Comparison of ENCODE assay signal across 8 cellular contexts in genomic region chr4:121951570-121952110, GRCh38. TPM values are rescaled to one million over a fixed set of nuclear protein-coding genes. Genes with fewer than 3 reads are reported as not detected.
A peak's percentile ranks its signal among the peaks of the same experiment; 100 is the strongest.
DNase-seq lines count a peak whose midpoint lies in the region; ATAC-seq, FAIRE-seq and TF ChIP-seq lines count a peak whose summit lies in the region.

Gene TRPC3, minus strand, starts transcription at chr4:121952060. Its CDS starts 380 bp downstream, at chr4:121951680.

- CTCF ChIA-PET in activated CD8-positive, alpha-beta T cell treated with anti-CD3 and anti-CD28 coated beads for 36 hours (lab: Charles Lee): interaction anchor here (1.0 to 2.1 kb wide), 4 partner anchors 17 to 627 kb away, joined by 4 to 6 read pairs (median 4); no protein-coding TSS in a partner anchor

- no peaks in the 10 kb centered on the region for H3K36me3 Mint-ChIP-seq in activated CD8-positive, alpha-beta T cell treated with anti-CD3 and anti-CD28 coated beads for 36 hours (ENCODE audit: low read depth)

- no peak for TF ChIP-seq CTCF in activated CD8-positive, alpha-beta T cell treated with anti-CD3 and anti-CD28 coated beads for 36 hours (IDR thresholded peaks at IDR 0.05)
- TF ChIP-seq CTCF in epithelial cell of esophagus (IDR thresholded peaks at IDR 0.05; ENCODE audit: insufficient read depth, low read depth, low read length, missing control alignments): no peak

- H3K4me1 ChIP-seq in muscle layer of duodenum (ENCODE audit: control insufficient read depth in 1 of 2, insufficient read depth in 2 of 2, low read length in 2 of 2): peaks cover 0 to 8% of the 10 kb centered on the region in 2 donors
- peaks cover 11% of the 10 kb centered on the region for H3K4me1 ChIP-seq in thymus (ENCODE audit: control insufficient read depth, insufficient read depth, low read length)

- H3K27me3 ChIP-seq in muscle layer of duodenum (ENCODE audit: low read depth, low read length) (no peaks in the 10 kb centered on the region), thymus (ENCODE audit: control insufficient read depth, insufficient read depth) (peaks cover 49% of the 10 kb centered on the region)

- H3K4me1 Mint-ChIP-seq in activated CD8-positive, alpha-beta T cell treated with anti-CD3 and anti-CD28 coated beads for 36 hours (ENCODE audit: low read depth): peaks cover 9% of the 10 kb centered on the region

- under 1% methylated on average over 62 of the region's 62 CpGs for WGBS in thymus

- peak within 1 kb of the TSS; percentile 86 for H3K4me3 Mint-ChIP-seq in activated CD8-positive, alpha-beta T cell treated with anti-CD3 and anti-CD28 coated beads for 36 hours

- peaks cover 38% of the 10 kb centered on the region for H3K27me3 Mint-ChIP-seq in activated CD8-positive, alpha-beta T cell treated with anti-CD3 and anti-CD28 coated beads for 36 hours

- peak; percentile 36 for ATAC-seq in GM19351 (IDR thresholded peaks at IDR 0.05; ENCODE audit: unreplicated experiment)
- ATAC-seq in activated CD8-positive, alpha-beta T cell treated with anti-CD3 and anti-CD28 coated beads for 36 hours: peak; percentile 35

- H3K36me3 ChIP-seq in muscle layer of duodenum (ENCODE audit: control insufficient read depth in 1 of 2, insufficient read depth in 2 of 2, low read length in 2 of 2) (no peaks in the 10 kb centered on the region), thymus (ENCODE audit: control insufficient read depth, insufficient read depth) (no peaks in the 10 kb centered on the region)

- H3K9me3 Mint-ChIP-seq in activated CD8-positive, alpha-beta T cell treated with anti-CD3 and anti-CD28 coated beads for 36 hours: no peaks in the 10 kb centered on the region

- H3K27ac ChIP-seq in muscle layer of duodenum (ENCODE audit: low read length) (no peak within 1 kb of the TSS), thymus (ENCODE audit: low read depth) (no peak within 1 kb of the TSS)

- intact Hi-C loops in activated CD8-positive, alpha-beta T cell treated with anti-CD3 and anti-CD28 coated beads for 36 hours (cut with micrococcal nuclease): loop anchor here (5.0 kb wide), 2 partner anchors 201 to 626 kb away; partner anchors contain the start of gene BLTP1

- H3K4me3 ChIP-seq in epithelial cell of esophagus (ENCODE audit: low read length): peak within 1 kb of the TSS; percentile 21
- H3K4me3 ChIP-seq in muscle layer of duodenum (ENCODE audit: low read depth in 1 of 2, low read length in 2 of 2): peak within 1 kb of the TSS; percentile 70 to 76
- peak within 1 kb of the TSS; percentile 51 for H3K4me3 ChIP-seq in thymus (ENCODE audit: low read length)

- DNase-seq in AG08396 (ENCODE audit: low spot score) (peak; percentile 69), HTR-8/SVneo (ENCODE audit: insufficient read length, low spot score) (peak; percentile 32), epithelial cell of esophagus (ENCODE audit: low read depth) (peak; percentile 4), LoVo (ENCODE audit: low spot score) (no peak)
- DNase-seq in activated CD8-positive, alpha-beta T cell treated with anti-CD3 and anti-CD28 coated beads for 36 hours: peak; percentile 41

- peak; percentile 38 for FAIRE-seq in HTR-8/SVneo (lab: Jason Lieb, UNC)

- POLR2A ChIA-PET in activated CD8-positive, alpha-beta T cell treated with anti-CD3 and anti-CD28 coated beads for 36 hours (lab: Charles Lee): no interaction called here

- H3K9me3 ChIP-seq in muscle layer of duodenum (ENCODE audit: control insufficient read depth in 1 of 2, low read length in 2 of 2) (no peaks in the 10 kb centered on the region), thymus (ENCODE audit: control insufficient read depth) (no peaks in the 10 kb centered on the region)

- no peak within 1 kb of the TSS for H3K27ac Mint-ChIP-seq in activated CD8-positive, alpha-beta T cell treated with anti-CD3 and anti-CD28 coated beads for 36 hours

RNA-seq across cellular contexts. Expression of gene TRPC3, which starts in this region (rescaled TPM):
- total RNA-seq in activated CD8-positive, alpha-beta T cell treated with anti-CD3 and anti-CD28 coated beads for 36 hours: under 1 TPM; 0.13 to 0.16 TPM
- polyA plus RNA-seq in thymus: 0.14 TPM

Comparison
In these comparisons a context has a peak if more than half of its experiments do, and no peak if none do; other contexts are left out.
1. Peak in DNase-seq and ATAC-seq in activated CD8-positive, alpha-beta T cell treated with anti-CD3 and anti-CD28 coated beads for 36 hours; RNA of the gene not detected or under 1 TPM.
2. H3K4me3 ChIP-seq: peak in every context shown above with its lines; median percentile 73 in muscle layer of duodenum; 51 in thymus; 21 in epithelial cell of esophagus.